Comparison of ENCODE assay signal across 8 cellular contexts in the genomic region with DNA sequence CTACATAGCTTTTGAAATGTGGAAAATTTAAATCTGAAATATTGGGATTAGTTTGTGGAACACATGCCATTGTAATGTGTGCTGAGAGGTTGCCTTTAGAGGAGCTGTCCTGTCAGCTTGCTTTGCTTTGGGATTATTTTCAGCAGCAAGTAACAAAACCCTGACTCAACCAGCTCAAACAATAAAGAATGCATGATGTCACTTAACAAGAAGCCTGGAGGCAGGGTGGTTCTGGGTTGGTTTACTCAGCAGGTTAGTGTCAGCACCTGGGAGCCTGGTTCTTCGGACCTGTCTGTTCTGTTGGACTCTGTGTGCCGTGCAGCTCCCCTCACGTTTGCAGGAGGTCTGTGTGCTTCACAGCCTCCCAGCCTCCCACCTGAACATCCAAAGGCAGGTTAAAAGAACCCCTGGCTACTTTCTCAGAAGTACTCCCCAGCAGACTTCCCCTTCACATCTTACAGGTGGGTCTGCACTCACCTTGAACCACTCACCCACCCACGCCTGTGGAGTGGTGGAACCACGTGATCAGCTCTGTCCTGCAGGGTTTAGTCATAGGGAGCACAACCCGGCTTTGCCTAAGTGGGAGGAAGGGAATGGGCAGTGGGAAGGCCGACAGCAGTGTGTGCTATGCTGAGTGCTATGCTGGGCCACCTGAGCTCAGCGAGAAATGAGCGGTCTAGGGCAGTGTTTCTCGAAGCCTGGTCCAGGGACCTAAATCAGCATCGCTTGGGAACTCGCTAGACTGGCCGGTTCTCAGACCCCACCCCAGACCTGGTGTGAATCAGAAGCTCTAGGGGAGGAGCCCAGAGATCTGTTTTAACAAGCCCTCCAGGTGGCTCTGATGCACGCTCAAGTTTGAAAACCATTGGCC. TPM values are rescaled to one million over a fixed set of nuclear protein-coding genes. Genes with fewer than 3 reads are reported as not detected.
A peak's percentile ranks its signal among the peaks of the same experiment; 100 is the strongest.
DNase-seq lines count a peak whose midpoint lies in the region; ATAC-seq and TF ChIP-seq lines count a peak whose summit lies in the region.

No MANE protein-coding gene starts in this region.

- no peak overlapping the region for H2BK120ac ChIP-seq in mesenchymal stem cell (ENCODE audit: low read depth, low read length)

- H2BK12ac ChIP-seq in mesenchymal stem cell (ENCODE audit: low read length in 2 of 2), result no peak overlapping the region

- peak overlapping the region; percentile 18 for H3K4me2 ChIP-seq in mesenchymal stem cell (ENCODE audit: low read length, poor library complexity, severe bottlenecking)

- H2BK15ac ChIP-seq in mesenchymal stem cell (ENCODE audit: low read depth, poor library complexity, severe bottlenecking), result no peak overlapping the region

- no peak overlapping the region for H4K91ac ChIP-seq in mesenchymal stem cell (ENCODE audit: low read length)

- no peak overlapping the region for H3K4me3 ChIP-seq in astrocyte of the spinal cord (ENCODE audit: low read depth, low read length)
- H3K4me3 ChIP-seq in mesenchymal stem cell (ENCODE audit: insufficient read depth in 1 of 2, low read depth in 1 of 2, low read length in 2 of 2), result peak overlapping the region in 1 of 2 experiments; percentile 19

- ATAC-seq in HG03280 (IDR thresholded peaks at IDR 0.05; ENCODE audit: unreplicated experiment), result no peak
- ATAC-seq in GM19395 (IDR thresholded peaks at IDR 0.05; ENCODE audit: unreplicated experiment), result no peak

- DNase-seq in DMS53 (lab: John Stamatoyannopoulos, UW) (peak; percentile 80), LHCN-M2 (ENCODE audit: low read depth) (peak; percentile 71), astrocyte of the spinal cord (ENCODE audit: low read depth, low spot score) (peak; percentile 82), mesenchymal stem cell (peak; percentile 58), NCI-H146 treated with DMSO at 0.1 percent for 48 hours (lab: John Stamatoyannopoulos, UW; ENCODE audit: unreplicated experiment) (no peak), KBM-7 (no peak)

- WGBS in mesenchymal stem cell, result 67% methylated on average over 14 of the region's 14 CpGs

- H3K4ac ChIP-seq in mesenchymal stem cell (ENCODE audit: low read depth in 1 of 2, low read length in 2 of 2), result no peak overlapping the region

- H3K27me3 ChIP-seq in mesenchymal stem cell (ENCODE audit: control insufficient read depth in 1 of 2, insufficient read depth in 1 of 2, low read length in 2 of 2), result no peaks in the 10 kb centered on the region

- peak overlapping the region; percentile 0 for H2AK5ac ChIP-seq in mesenchymal stem cell (ENCODE audit: low read length, severe bottlenecking)

- in situ Hi-C loops in astrocyte of the spinal cord (cut with HindIII; ENCODE audit: low sequenced_read_pairs), result no loop called here
- in situ Hi-C loops in KBM-7 (cut with MboI; ENCODE audit: low pct_unique_long_range_greater_than_20kb, low sequenced_read_pairs), result no loop called here

- H3K9ac ChIP-seq in mesenchymal stem cell (ENCODE audit: low read length), result peak overlapping the region; percentile 37

- no peak overlapping the region for H4K8ac ChIP-seq in mesenchymal stem cell (ENCODE audit: low read length)

- peaks cover 26% of the 10 kb centered on the region for H3K4me1 ChIP-seq in mesenchymal stem cell (ENCODE audit: control insufficient read depth, insufficient read depth, low read depth, low read length)

- no peak overlapping the region for H2BK5ac ChIP-seq in mesenchymal stem cell (ENCODE audit: low read depth, low read length, poor library complexity, severe bottlenecking)

- no peak for TF ChIP-seq CTCF in astrocyte of the spinal cord (IDR thresholded peaks at IDR 0.05; ENCODE audit: low read depth, low read length)

- no peak overlapping the region for H2AFZ ChIP-seq in mesenchymal stem cell (ENCODE audit: low read depth, low read length)

- no peak overlapping the region for H3K23ac ChIP-seq in mesenchymal stem cell (ENCODE audit: low read length in 2 of 2)

- no peak overlapping the region for H3K18ac ChIP-seq in mesenchymal stem cell (ENCODE audit: low read depth in 1 of 2, low read length in 2 of 2)

- no peak overlapping the region for H3K14ac ChIP-seq in mesenchymal stem cell (ENCODE audit: low read length in 2 of 2)

- H3K79me1 ChIP-seq in mesenchymal stem cell (replicated peaks; ENCODE audit: low read length, poor library complexity, severe bottlenecking), result peaks cover 12% of the 10 kb centered on the region

- no peaks in the 10 kb centered on the region for H3K9me3 ChIP-seq in mesenchymal stem cell (ENCODE audit: control insufficient read depth, low read length)

- peak overlapping the region; percentile 74 for H3K27ac ChIP-seq in mesenchymal stem cell (ENCODE audit: low read length, poor library complexity, severe bottlenecking)

- H3K36me3 ChIP-seq in mesenchymal stem cell (ENCODE audit: control insufficient read depth in 1 of 2, insufficient read depth in 2 of 2, low read depth in 1 of 2, low read length in 2 of 2), result no peaks in the 10 kb centered on the region

RNA-seq across cellular contexts. Expression of gene TMEM131L, which starts 20.4 kb away (rescaled TPM):
- 6.8 and 7.2 TPM in 2 replicates for total RNA-seq in LHCN-M2 (2014; rRNA removed)
- 3.1 TPM for polyA plus RNA-seq in LHCN-M2 (2012)
- 3.8 TPM for polyA plus RNA-seq in mesenchymal stem cell (2013, experiment 1 of 2)
- 3.5 TPM for polyA plus RNA-seq in mesenchymal stem cell (2013, experiment 2 of 2)

Comparison
In these comparisons a context has a peak if more than half of its experiments do, and no peak if none do; other contexts are left out.
1. DNase-seq: peak in DMS53 (single experiment), LHCN-M2 (single experiment), astrocyte of the spinal cord (single experiment) and mesenchymal stem cell (single experiment); none in NCI-H146 treated with DMSO at 0.1 percent for 48 hours (single experiment) and KBM-7 (single experiment).